Comparison of ENCODE assay signal across 8 cellular contexts in the genomic region with DNA sequence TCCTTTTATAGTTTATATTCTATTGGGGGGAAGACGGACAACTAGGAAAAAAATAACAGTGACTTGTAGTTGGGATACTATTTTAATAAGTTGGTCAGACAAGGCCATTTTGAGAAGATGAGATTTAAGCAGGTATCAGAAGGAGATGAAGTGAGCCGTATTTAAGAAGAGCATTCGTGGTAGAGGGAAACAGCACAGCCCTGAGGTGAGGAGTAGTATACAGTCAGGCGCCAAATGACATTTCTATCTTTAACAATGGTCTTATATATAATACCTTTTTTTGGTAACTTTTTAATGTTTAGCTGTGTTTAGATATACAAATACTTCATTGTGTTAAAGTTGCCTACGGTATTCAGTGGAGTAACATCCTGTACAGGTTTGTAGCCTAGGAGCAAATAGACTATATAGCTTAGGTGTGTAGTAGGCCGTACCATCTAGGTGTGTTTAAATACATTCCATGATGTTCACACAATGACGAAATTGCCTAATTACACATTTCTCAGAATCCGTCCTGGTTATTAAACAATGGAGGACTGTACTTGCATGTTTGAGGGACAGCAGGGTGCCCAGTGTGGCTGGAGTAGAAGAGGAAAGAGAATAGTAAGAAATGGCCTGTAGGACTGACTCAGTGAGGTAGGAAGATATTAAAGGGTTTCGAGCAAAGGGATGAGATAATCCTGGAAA. TPM values are rescaled to one million over a fixed set of nuclear protein-coding genes. Genes with fewer than 3 reads are reported as not detected.
DNase-seq lines count a peak whose midpoint lies in the region; TF ChIP-seq lines count a peak whose summit lies in the region.

No MANE protein-coding gene starts in this region.

- H3F3A ChIP-seq in MM.1S (ENCODE audit: insufficient read depth, low read length), result peaks cover 19% of the 10 kb centered on the region

- H3K4me1 ChIP-seq in ES-I3 (ENCODE audit: insufficient read depth, low read length), result peaks cover 6% of the 10 kb centered on the region; the same call in 1 of the 2 replicates
- H3K4me1 ChIP-seq in MM.1S (ENCODE audit: low read length), result peaks cover 9% of the 10 kb centered on the region; the same call in 1 of the 2 replicates
- H3K4me1 ChIP-seq in muscle layer of colon (ENCODE audit: insufficient read depth, low read length), result peaks cover 26% of the 10 kb centered on the region

- peak overlapping the region; percentile 90 to 99 (median 95) for H3K4me3 Mint-ChIP-seq in brain

- H3K4me2 ChIP-seq in MM.1S (ENCODE audit: low read depth, low read length), result peak overlapping the region; percentile 83

- H3K9me3 ChIP-seq in ES-I3 (ENCODE audit: control insufficient read depth, insufficient read depth, low read length), result no peaks in the 10 kb centered on the region
- H3K9me3 ChIP-seq in MM.1S (replicated peaks; ENCODE audit: insufficient read depth, low read length), result no peaks in the 10 kb centered on the region
- no peaks in the 10 kb centered on the region for H3K9me3 ChIP-seq in muscle layer of colon (ENCODE audit: low read length)

- H3K27ac ChIP-seq in MM.1S (ENCODE audit: low read length) (peak overlapping the region; percentile 87; the same call in 1 of the 2 replicates), muscle layer of colon (ENCODE audit: low read depth, low read length) (peak overlapping the region; percentile 97)

- peak overlapping the region; percentile 71 for H3K9ac ChIP-seq in ES-I3 (ENCODE audit: low read depth, low read length)
- peak overlapping the region; percentile 73; the same call in 1 of the 2 replicates for H3K9ac ChIP-seq in MM.1S (ENCODE audit: low read length)
- H3K9ac ChIP-seq in muscle layer of colon (ENCODE audit: low read length), result peak overlapping the region; percentile 63

- H3K9me2 ChIP-seq in MM.1S (replicated peaks; ENCODE audit: insufficient read depth, low read length), result no peaks in the 10 kb centered on the region

- H3K27me3 ChIP-seq in MM.1S (replicated peaks; ENCODE audit: insufficient read depth, low read length) (no peaks in the 10 kb centered on the region), muscle layer of colon (ENCODE audit: control insufficient read depth in 1 of 2, insufficient read depth in 2 of 2, low read length in 2 of 2) (no peaks in the 10 kb centered on the region)

- H3K4me3 ChIP-seq in MM.1S (ENCODE audit: low read length) (peak overlapping the region; percentile 93), muscle layer of colon (ENCODE audit: low read depth in 1 of 2, low read length in 2 of 2) (peak overlapping the region in 1 of 2 donors; percentile 75)

- peaks cover 54% of the 10 kb centered on the region for H3K4me1 Mint-ChIP-seq in brain

- H3K79me2 ChIP-seq in MM.1S (ENCODE audit: low read length), result peaks cover 60% of the 10 kb centered on the region

- H2AFZ ChIP-seq in MM.1S (ENCODE audit: low read length), result no peak overlapping the region

- no peaks in the 10 kb centered on the region for H3K27me3 Mint-ChIP-seq in brain

- peak; percentile 46 for TF ChIP-seq CTCF in MM.1S (IDR thresholded peaks at IDR 0.05; ENCODE audit: low read length)
- TF ChIP-seq CTCF in brain (conservative IDR thresholded peaks at IDR 0.05), result no peak

- H3K27ac Mint-ChIP-seq in brain, result peak overlapping the region; percentile 96 to 99 (median 98)

- H3K36me3 Mint-ChIP-seq in brain, result peaks cover 51% of the 10 kb centered on the region

- DNase-seq in MM.1S, result peak; percentile 18
- DNase-seq in OCI-M2 (lab: John Stamatoyannopoulos, UW; ENCODE audit: unreplicated experiment), result no peak
- no peak for DNase-seq in NCI-H128 (lab: John Stamatoyannopoulos, UW; ENCODE audit: unreplicated experiment)
- DNase-seq in stimulated activated CD4-positive, alpha-beta T cell treated with anti-CD3 and anti-CD28 coated beads, Interleukin-2, amount 100 ng/mL, for 24 hours, result no peak
- DNase-seq in SKM-1 treated with dmso at 0.1 percent for 144 hours (lab: John Stamatoyannopoulos, UW; ENCODE audit: unreplicated experiment), result no peak

- peaks cover 6% of the 10 kb centered on the region; the same call in 1 of the 2 replicates for H4K20me1 ChIP-seq in MM.1S (ENCODE audit: insufficient read depth, low read length)

- H3K36me3 ChIP-seq in ES-I3 (ENCODE audit: insufficient read depth, low read length) (no peaks in the 10 kb centered on the region), MM.1S (replicated peaks; ENCODE audit: insufficient read depth, low read length) (no peaks in the 10 kb centered on the region; the same call in 1 of the 2 replicates), muscle layer of colon (ENCODE audit: insufficient read depth, low read length) (peaks cover 4% of the 10 kb centered on the region)

- H3K9me3 Mint-ChIP-seq in brain, result peaks cover 10 to 20% (median 13%) of the 10 kb centered on the region in 5 experiments

RNA-seq across cellular contexts. Expression of gene NKTR, which starts 1.6 kb away (rescaled TPM):
- 4.6 TPM for polyA plus RNA-seq in brain (ENCODE audit: insufficient read depth, low read depth, low replicate concordance)

RNA-seq across cellular contexts. Expression of gene SS18L2, which starts 11.4 kb away (rescaled TPM):
- 29.0 TPM for polyA plus RNA-seq in brain (ENCODE audit: insufficient read depth, low read depth, low replicate concordance)

RNA-seq across cellular contexts. Expression of gene SEC22C, which starts 20.3 kb away (rescaled TPM):
- polyA plus RNA-seq in brain (ENCODE audit: insufficient read depth, low read depth, low replicate concordance), result 57.3 TPM

RNA-seq across cellular contexts. Expression of gene ZBTB47, which starts 51.5 kb away (rescaled TPM):
- polyA plus RNA-seq in brain (ENCODE audit: insufficient read depth, low read depth, low replicate concordance), result 25.6 TPM
